Comparison of ENCODE assay signal across 15 cellular contexts in the genomic region with DNA sequence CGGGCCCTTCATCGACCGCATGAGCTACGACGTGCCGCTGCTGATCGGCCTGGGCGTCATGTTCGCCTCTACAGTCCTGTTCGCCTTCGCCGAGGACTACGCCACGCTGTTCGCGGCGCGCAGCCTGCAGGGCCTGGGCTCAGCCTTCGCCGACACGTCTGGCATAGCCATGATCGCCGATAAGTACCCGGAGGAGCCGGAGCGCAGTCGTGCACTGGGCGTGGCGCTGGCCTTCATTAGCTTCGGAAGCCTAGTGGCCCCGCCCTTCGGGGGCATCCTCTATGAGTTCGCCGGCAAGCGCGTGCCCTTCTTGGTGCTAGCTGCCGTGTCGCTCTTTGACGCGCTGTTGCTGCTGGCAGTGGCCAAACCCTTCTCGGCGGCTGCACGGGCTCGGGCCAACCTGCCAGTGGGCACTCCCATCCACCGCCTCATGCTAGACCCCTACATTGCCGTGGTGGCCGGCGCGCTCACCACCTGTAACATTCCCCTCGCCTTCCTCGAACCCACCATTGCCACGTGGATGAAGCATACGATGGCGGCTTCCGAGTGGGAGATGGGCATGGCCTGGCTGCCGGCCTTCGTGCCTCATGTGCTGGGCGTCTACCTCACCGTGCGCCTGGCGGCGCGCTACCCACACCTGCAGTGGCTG. TPM values are rescaled to one million over a fixed set of nuclear protein-coding genes. Genes with fewer than 3 reads are reported as not detected.
DNase-seq lines count a peak whose midpoint lies in the region; FAIRE-seq and TF ChIP-seq lines count a peak whose summit lies in the region.
"Had no signal": no experiment of that assay in that cellular context is flagged by ENCODE, and none has a peak within 500 bp of the region (broad histone marks: within the 10 kb centered on the region; RNA-seq: fewer than 3 reads in every experiment).

No MANE protein-coding gene starts in this region.

- H4K20me1 ChIP-seq in endothelial cell of umbilical vein (replicated peaks; ENCODE audit: control insufficient read depth, extremely low read depth, insufficient read depth, low read length) = no peaks in the 10 kb centered on the region
- H4K20me1 ChIP-seq in osteoblast (ENCODE audit: insufficient read depth, low read length) = no peaks in the 10 kb centered on the region

- CTCF ChIA-PET in endothelial cell of umbilical vein (lab: Charles Lee) = interaction anchor here (0.8 kb wide), 1 partner anchor 18 kb away, joined by 3 read pairs; no protein-coding TSS in a partner anchor

- intact Hi-C loops in endothelial cell of umbilical vein (cut with micrococcal nuclease) = no loop called here

- TF ChIP-seq CTCF in D721Med (IDR thresholded peaks at IDR 0.05; ENCODE audit: insufficient read depth, missing control alignments) (no peak), endothelial cell of umbilical vein (IDR thresholded peaks at IDR 0.05; ENCODE audit: extremely low read depth in 1 of 2, insufficient read depth in 1 of 2, low read depth in 1 of 2, low read length in 2 of 2) (no peak), osteoblast (IDR thresholded peaks at IDR 0.05; ENCODE audit: extremely low read depth, low read depth, low read length) (no peak)

- no TSS peak for BruUV-seq in endothelial cell of umbilical vein (replicated peaks; lab: Mats Ljungman, UMichigan)

- H3K27me3 ChIP-seq in HUES64 (ENCODE audit: insufficient read depth, low read length) (peaks cover 99% of the 10 kb centered on the region), endothelial cell of umbilical vein (ENCODE audit: control insufficient read depth in 2 of 2, insufficient read depth in 2 of 2, low read length in 2 of 2) (peaks cover 76 to 84% of the 10 kb centered on the region in 2 experiments), osteoblast (ENCODE audit: insufficient read depth, low read length) (peaks cover 84% of the 10 kb centered on the region)

- no peaks in the 10 kb centered on the region for H3K79me2 ChIP-seq in endothelial cell of umbilical vein (ENCODE audit: control insufficient read depth, insufficient read depth, low read length)
- no peaks in the 10 kb centered on the region for H3K79me2 ChIP-seq in osteoblast (ENCODE audit: insufficient read depth, low read length)

- FAIRE-seq in D721Med (lab: Jason Lieb, UNC) (no peak), endothelial cell of umbilical vein (lab: Jason Lieb, UNC) (no peak)

- dilution Hi-C loops in endothelial cell of umbilical vein (cut with MboI; ENCODE audit: extremely low pct_ligation_motif_present, low sequenced_read_pairs) = no loop called here

- POLR2A ChIA-PET in endothelial cell of umbilical vein (lab: Charles Lee) = no interaction called here

- H3K9me3 ChIP-seq in HUES64 (ENCODE audit: insufficient read depth, low read depth, low read length) (no peaks in the 10 kb centered on the region), endothelial cell of umbilical vein (replicated peaks; ENCODE audit: control insufficient read depth, insufficient read depth, low read length) (no peaks in the 10 kb centered on the region), osteoblast (ENCODE audit: low read depth, low read length) (no peaks in the 10 kb centered on the region)

- 9% methylated on average over 63 of the region's 63 CpGs for WGBS in HUES64

- H3K36me3 ChIP-seq in HUES64 (ENCODE audit: insufficient read depth, low read length) (no peaks in the 10 kb centered on the region), endothelial cell of umbilical vein (ENCODE audit: control insufficient read depth in 2 of 2, extremely low read depth in 1 of 2, insufficient read depth in 2 of 2, low read length in 2 of 2) (no peaks in the 10 kb centered on the region), osteoblast (ENCODE audit: insufficient read depth, low read length) (no peaks in the 10 kb centered on the region)

- no peak overlapping the region for H3K9ac ChIP-seq in HUES64 (ENCODE audit: low read depth, low read length)
- H3K9ac ChIP-seq in endothelial cell of umbilical vein (replicated peaks; ENCODE audit: extremely low read depth, insufficient read depth, low read length) = no peak overlapping the region

- H3K4me2 ChIP-seq in endothelial cell of umbilical vein (ENCODE audit: insufficient read depth, low read length) = no peak overlapping the region
- no peak overlapping the region for H3K4me2 ChIP-seq in osteoblast (ENCODE audit: insufficient read depth, low read length)

- no peak for TF ChIP-seq POLR2A in endothelial cell of umbilical vein (IDR thresholded peaks at IDR 0.05; ENCODE audit: low read depth, low read length)

- no peaks in the 10 kb centered on the region for H3K9me1 ChIP-seq in endothelial cell of umbilical vein (replicated peaks; ENCODE audit: control insufficient read depth, extremely low read depth, insufficient read depth, low read length)

- H3K27ac ChIP-seq in HUES64 (ENCODE audit: low read depth, low read length) = no peak overlapping the region
- H3K27ac ChIP-seq in endothelial cell of umbilical vein (ENCODE audit: insufficient read depth, low read depth, low read length) = no peak overlapping the region
- H3K27ac ChIP-seq in osteoblast (ENCODE audit: low read depth, low read length) = no peak overlapping the region

- H3K4me1 ChIP-seq in HUES64 (ENCODE audit: insufficient read depth, low read length) (peaks cover 2% of the 10 kb centered on the region; the same call in 1 of the 2 replicates), endothelial cell of umbilical vein (ENCODE audit: control insufficient read depth, extremely low read depth, insufficient read depth, low read length) (no peaks in the 10 kb centered on the region), osteoblast (ENCODE audit: insufficient read depth, low read length) (no peaks in the 10 kb centered on the region)

- H2AFZ ChIP-seq in endothelial cell of umbilical vein (ENCODE audit: low read depth, low read length) = no peak overlapping the region
- H2AFZ ChIP-seq in osteoblast (ENCODE audit: low read length) = no peak overlapping the region

- peak; percentile 73 for DNase-seq in D721Med (ENCODE audit: insufficient read length, low spot score)
- DNase-seq in endothelial cell of umbilical vein (ENCODE audit: low read depth, low spot score) = no peak
- peak; percentile 85 for DNase-seq in osteoblast (ENCODE audit: insufficient read length, low spot score, missing footprints)
- no peak for DNase-seq in 8988T
- no peak for DNase-seq in NCI-H187 (lab: John Stamatoyannopoulos, UW)
- no peak for DNase-seq in activated T-cell treated with anti-CD3 and anti-CD28 coated beads, Interleukin-2, amount 50 U/mL, for 1 hour
- no peak for DNase-seq in NCI-H1417 (lab: John Stamatoyannopoulos, UW)
- DNase-seq: CD8-positive, alpha-beta memory T cell; immature natural killer cell; NCI-H2171 treated with DMSO at 0.1 percent for 48 hours; SW 1271 had no signal

- peak overlapping the region; percentile 36 for H3K4me3 ChIP-seq in HUES64 (ENCODE audit: low read length)
- no peak overlapping the region for H3K4me3 ChIP-seq in endothelial cell of umbilical vein (replicated peaks in 1 of 3; ENCODE audit: insufficient read depth in 1 of 3, low read depth in 1 of 3, low read length in 3 of 3)
- H3K4me3 ChIP-seq in osteoblast (ENCODE audit: insufficient read depth, low read length) = no peak overlapping the region

TF ChIP-seq in endothelial cell of umbilical vein, 7 proteins besides CTCF, POLR2A, EP300 and RAD21:
- TF ChIP-seq FOS (IDR thresholded peaks at IDR 0.05; ENCODE audit: borderline replicate concordance, insufficient read depth, low read length) (no peak), EZH2 (IDR thresholded peaks at IDR 0.05; ENCODE audit: borderline replicate concordance, low read depth, low read length, severe bottlenecking) (peak; percentile 81)

RNA-seq across cellular contexts. Expression of gene SLC18A3, which starts 1.2 kb away (rescaled TPM):
- 0.75 TPM for polyA plus RNA-seq in HUES64 (2013, experiment 1 of 2)
- 3.5 TPM for polyA plus RNA-seq in HUES64 (2013, experiment 2 of 2)
- not detected in 2 replicates for total RNA-seq in endothelial cell of umbilical vein
- 0.03 TPM in 1 of 2 replicates, not detected in the other for polyA plus RNA-seq in endothelial cell of umbilical vein
- 0.03 TPM in 1 of 2 replicates, not detected in the other for polyA plus RNA-seq in endothelial cell of umbilical vein (2011; cell fraction: cytosol; rRNA removed)
- not detected in 2 replicates for polyA plus RNA-seq in endothelial cell of umbilical vein (2011; cell fraction: nucleus; rRNA removed)
- not detected in 2 replicates for polyA plus RNA-seq in endothelial cell of umbilical vein (2012)
- polyA minus RNA-seq in endothelial cell of umbilical vein = not detected in 2 replicates
- polyA minus RNA-seq in endothelial cell of umbilical vein (2011; cell fraction: cytosol; rRNA and poly(A)+ RNA removed) = not detected
- polyA minus RNA-seq in endothelial cell of umbilical vein (2011; cell fraction: nucleus; rRNA and poly(A)+ RNA removed) = not detected in 2 replicates
- not detected in 2 replicates for total RNA-seq in osteoblast
- total RNA-seq: activated naive CD4-positive, alpha-beta T cell treated with anti-CD3 and anti-CD28 coated beads, Interleukin-2, amount 50 U/mL, for 72 hours; CD8-positive, alpha-beta memory T cell; fibroblast of lung; subcutaneous adipose tissue had no signal
- polyA plus RNA-seq: CD8-positive, alpha-beta memory T cell; fibroblast of lung; immature natural killer cell had no signal

RNA-seq across cellular contexts. Expression of gene CHAT, which starts 2.5 kb away (rescaled TPM):
- polyA plus RNA-seq in HUES64 (2013, experiment 1 of 2) = 0.20 TPM
- polyA plus RNA-seq in HUES64 (2013, experiment 2 of 2) = 0.76 TPM
- total RNA-seq in endothelial cell of umbilical vein (not detected in 2 replicates), osteoblast (not detected in 2 replicates)
- not detected in 2 replicates for polyA plus RNA-seq in endothelial cell of umbilical vein
- polyA plus RNA-seq in endothelial cell of umbilical vein (2011; cell fraction: cytosol; rRNA removed) = not detected in 2 replicates
- not detected in 2 replicates for polyA plus RNA-seq in endothelial cell of umbilical vein (2011; cell fraction: nucleus; rRNA removed)
- polyA plus RNA-seq in endothelial cell of umbilical vein (2012) = not detected in 2 replicates
- not detected in 2 replicates for polyA minus RNA-seq in endothelial cell of umbilical vein
- polyA minus RNA-seq in endothelial cell of umbilical vein (2011; cell fraction: cytosol; rRNA and poly(A)+ RNA removed) = not detected
- not detected in 2 replicates for polyA minus RNA-seq in endothelial cell of umbilical vein (2011; cell fraction: nucleus; rRNA and poly(A)+ RNA removed)
- total RNA-seq: activated naive CD4-positive, alpha-beta T cell treated with anti-CD3 and anti-CD28 coated beads, Interleukin-2, amount 50 U/mL, for 72 hours; CD8-positive, alpha-beta memory T cell; fibroblast of lung; subcutaneous adipose tissue had no signal
- polyA plus RNA-seq: CD8-positive, alpha-beta memory T cell; fibroblast of lung; immature natural killer cell had no signal

Comparison
In these comparisons a context has a peak if more than half of its experiments do, and no peak if none do; other contexts are left out.
1. DNase-seq: peak in D721Med (single experiment) and osteoblast (single experiment); none in endothelial cell of umbilical vein (single experiment), 8988T (single experiment), NCI-H187 (0 of 2), activated T-cell treated with anti-CD3 and anti-CD28 coated beads, Interleukin-2, amount 50 U/mL, for 1 hour (single experiment) and NCI-H1417 (0 of 3).